ENCODE assay signal across 23 cellular contexts in genomic region chr12:49797452-49797782, GRCh38. TPM values are rescaled to one million over a fixed set of nuclear protein-coding genes. Genes with fewer than 3 reads are reported as not detected.
DNase-seq lines count a peak whose midpoint lies in the region; ATAC-seq and TF ChIP-seq lines count a peak whose summit lies in the region.
"Had no signal": no experiment of that assay in that cellular context is flagged by ENCODE, and none has a peak within 500 bp of the region (broad histone marks: within the 10 kb centered on the region; RNA-seq: fewer than 3 reads in every experiment).

No MANE protein-coding gene starts in this region.

- CTCF ChIA-PET in naive thymus-derived CD4-positive, alpha-beta T cell (lab: Charles Lee), result no interaction called here

- TF ChIP-seq EP300 in upper lobe of left lung (IDR thresholded peaks at IDR 0.05), result no peak

- ATAC-seq in Right ventricle myocardium inferior, result no peak
- no peak for ATAC-seq in Right ventricle myocardium superior (ENCODE audit: poor library complexity)
- peak; percentile 49 for ATAC-seq in naive thymus-derived CD4-positive, alpha-beta T cell
- no peak for ATAC-seq in upper lobe of left lung (ENCODE audit: low FRiP score in 2 of 2)
- ATAC-seq in HG03196 (IDR thresholded peaks at IDR 0.05; ENCODE audit: unreplicated experiment), result no peak
- no peak for ATAC-seq in psoas muscle
- ATAC-seq: K562, SK-N-SH treated with all-trans-retinoic acid at 6 μM for 48 hours had no signal

- POLR2A ChIA-PET in naive thymus-derived CD4-positive, alpha-beta T cell (lab: Charles Lee), result no interaction called here

- TF ChIP-seq CTCF in upper lobe of left lung (IDR thresholded peaks at IDR 0.05), result no peak
- TF ChIP-seq CTCF in psoas muscle (IDR thresholded peaks at IDR 0.05), result no peak

- intact Hi-C loops in Right ventricle myocardium inferior (cut with DNase I) (no loop called here), Right ventricle myocardium superior (cut with DNase I) (no loop called here), psoas muscle (cut with DNase I) (no loop called here)
- intact Hi-C loops in naive thymus-derived CD4-positive, alpha-beta T cell (cut with micrococcal nuclease), result no loop called here

- TF ChIP-seq POLR2A in upper lobe of left lung (IDR thresholded peaks at IDR 0.05), result no peak

- H3K27ac Mint-ChIP-seq in naive thymus-derived CD4-positive, alpha-beta T cell, result no peak overlapping the region
- H3K27ac Mint-ChIP-seq: B cell had no signal

- 60 to 74% methylated on average over 2 of the region's 2 CpGs for WGBS in upper lobe of left lung, 2 donors
- 67 to 76% (median 76%) methylated on average over 2 of the region's 2 CpGs for WGBS in psoas muscle, 3 donors

- peaks cover 0 to 19% (median 0%) of the 10 kb centered on the region in 5 donors for H3K36me3 Mint-ChIP-seq in naive thymus-derived CD4-positive, alpha-beta T cell

- no peak overlapping the region for H3K4me3 ChIP-seq in SJSA1
- no peak overlapping the region for H3K4me3 ChIP-seq in naive thymus-derived CD4-positive, alpha-beta T cell (ENCODE audit: low read length)
- H3K4me3 ChIP-seq in upper lobe of left lung, result no peak overlapping the region
- no peak overlapping the region for H3K4me3 ChIP-seq in psoas muscle
- H3K4me3 ChIP-seq: K562 had no signal

- no peaks in the 10 kb centered on the region for H3K9me3 Mint-ChIP-seq in naive thymus-derived CD4-positive, alpha-beta T cell

- H3K4me1 Mint-ChIP-seq in naive thymus-derived CD4-positive, alpha-beta T cell, result peaks cover 0 to 1% (median 0%) of the 10 kb centered on the region in 7 donors
- H3K4me1 Mint-ChIP-seq: B cell had no signal

- no peaks in the 10 kb centered on the region for H3K27me3 Mint-ChIP-seq in naive thymus-derived CD4-positive, alpha-beta T cell
- H3K27me3 Mint-ChIP-seq: B cell had no signal

- DNase-seq in Right ventricle myocardium inferior (ENCODE audit: missing footprints) (peak; percentile 50), Right ventricle myocardium superior (no peak), SJSA1 (ENCODE audit: low read depth in 1 of 2, low spot score in 2 of 2) (no peak), upper lobe of left lung (peak in 1 of 2 donors; percentile 51), psoas muscle (no peak), cortex of kidney (lab: John Stamatoyannopoulos, UW) (no peak)
- DNase-seq in naive thymus-derived CD4-positive, alpha-beta T cell, result no peak
- DNase-seq: Calu3, DMS79 treated with DMSO at 0.1 percent for 48 hours, GF-D8, Kasumi-1, MV-4-11, NCI-H1105 treated with DMSO at 0.1 percent for 48 hours, NCI-H2029, NCI-H526 treated with DMSO at 0.1 percent for 48 hours, RPMI8226, SIG-M5 had no signal

- peak overlapping the region; percentile 80 for H3K27ac ChIP-seq in SJSA1
- no peak overlapping the region for H3K27ac ChIP-seq in naive thymus-derived CD4-positive, alpha-beta T cell (ENCODE audit: low read depth, low read length)
- peak overlapping the region in 3 of 4 donors; percentile 10 to 78 (median 61) for H3K27ac ChIP-seq in upper lobe of left lung
- H3K27ac ChIP-seq in psoas muscle, result no peak overlapping the region
- H3K27ac ChIP-seq: 22Rv1, C4-2B had no signal

- peaks cover 95% of the 10 kb centered on the region for H3K36me3 ChIP-seq in SJSA1
- peaks cover 0 to 50% (median 0%) of the 10 kb centered on the region in 3 experiments for H3K36me3 ChIP-seq in naive thymus-derived CD4-positive, alpha-beta T cell (ENCODE audit: control insufficient read depth in 2 of 3, insufficient read depth in 3 of 3, low read length in 3 of 3)
- H3K36me3 ChIP-seq in upper lobe of left lung, result peaks cover 0 to 79% (median 67%) of the 10 kb centered on the region in 4 donors
- peaks cover 6 to 69% of the 10 kb centered on the region in 2 donors for H3K36me3 ChIP-seq in psoas muscle (ENCODE audit: insufficient read depth in 1 of 2, low read depth in 1 of 2)

- H3K4me3 Mint-ChIP-seq in naive thymus-derived CD4-positive, alpha-beta T cell, result no peak overlapping the region
- H3K4me3 Mint-ChIP-seq: B cell had no signal

- H3K27me3 ChIP-seq in SJSA1 (replicated peaks) (no peaks in the 10 kb centered on the region), upper lobe of left lung (no peaks in the 10 kb centered on the region), psoas muscle (ENCODE audit: insufficient read depth in 3 of 3, low read length in 2 of 3) (no peaks in the 10 kb centered on the region)
- H3K27me3 ChIP-seq in naive thymus-derived CD4-positive, alpha-beta T cell (ENCODE audit: control insufficient read depth in 2 of 2, insufficient read depth in 2 of 2, low read length in 2 of 2), result no peaks in the 10 kb centered on the region

- H3K9me3 ChIP-seq in SJSA1 (replicated peaks), result no peaks in the 10 kb centered on the region
- H3K9me3 ChIP-seq in naive thymus-derived CD4-positive, alpha-beta T cell (ENCODE audit: control insufficient read depth in 2 of 3, low read length in 3 of 3), result no peaks in the 10 kb centered on the region
- H3K9me3 ChIP-seq in upper lobe of left lung, result no peaks in the 10 kb centered on the region
- no peaks in the 10 kb centered on the region for H3K9me3 ChIP-seq in psoas muscle

- H3K4me1 ChIP-seq in SJSA1 (replicated peaks) (peaks cover 43% of the 10 kb centered on the region), upper lobe of left lung (no peaks in the 10 kb centered on the region), psoas muscle (peaks cover 14% of the 10 kb centered on the region)
- no peaks in the 10 kb centered on the region for H3K4me1 ChIP-seq in naive thymus-derived CD4-positive, alpha-beta T cell (ENCODE audit: control insufficient read depth in 2 of 2, insufficient read depth in 2 of 2, low read length in 2 of 2)

RNA-seq across cellular contexts. Expression of gene NCKAP5L, which starts 30.8 kb away (rescaled TPM):
- 32.7 TPM for total RNA-seq in Right ventricle myocardium inferior
- 29.0 TPM for total RNA-seq in Right ventricle myocardium superior
- 35.7 and 43.5 TPM in 2 replicates for total RNA-seq in SJSA1 (2014; rRNA removed; shearing (Covaris generic))
- 10 to 100 TPM in 4 of 5 experiments, 1 to 10 TPM in 1; 4.3 to 27.5 (median 12.0) TPM for total RNA-seq in naive thymus-derived CD4-positive, alpha-beta T cell
- 1 to 10 TPM; 1.8 to 5.4 TPM for polyA plus RNA-seq in naive thymus-derived CD4-positive, alpha-beta T cell
- total RNA-seq in upper lobe of left lung, result 10 to 100 TPM; 21.1 to 58.9 (median 30.8) TPM
- total RNA-seq in psoas muscle, result 10 to 100 TPM; 11.7 to 16.5 (median 12.8) TPM
- 1 to 10 TPM; 6.8 to 7.8 (median 7.1) TPM for polyA plus RNA-seq in psoas muscle

RNA-seq across cellular contexts. Expression of gene BCDIN3D, which starts 45.5 kb away (rescaled TPM):
- total RNA-seq in Right ventricle myocardium inferior, result 2.6 TPM
- total RNA-seq in Right ventricle myocardium superior, result 2.4 TPM
- total RNA-seq in SJSA1 (2014; rRNA removed; shearing (Covaris generic)), result 0.60 and 4.3 TPM in 2 replicates
- total RNA-seq in naive thymus-derived CD4-positive, alpha-beta T cell, result 10 to 100 TPM in 2 of 5 experiments, 1 to 10 TPM in 3; 3.7 to 17.4 (median 6.8) TPM
- polyA plus RNA-seq in naive thymus-derived CD4-positive, alpha-beta T cell, result 1 to 10 TPM; 4.8 to 7.4 TPM
- 1 to 10 TPM in 5 of 6 donors, under 1 TPM in 1; 0.44 to 4.9 (median 4.2) TPM for total RNA-seq in upper lobe of left lung
- 1 to 10 TPM; 1.6 to 3.5 (median 3.3) TPM for total RNA-seq in psoas muscle
- 1 to 10 TPM; 1.8 to 9.0 (median 3.1) TPM for polyA plus RNA-seq in psoas muscle

RNA-seq across cellular contexts. Expression of gene TMBIM6, which starts 56.1 kb away (rescaled TPM):
- total RNA-seq in Right ventricle myocardium inferior, result 275 TPM
- total RNA-seq in Right ventricle myocardium superior, result 233 TPM
- 417 and 432 TPM in 2 replicates for total RNA-seq in SJSA1 (2014; rRNA removed; shearing (Covaris generic))
- 100 to 1,000 TPM; 307 to 432 (median 381) TPM for total RNA-seq in naive thymus-derived CD4-positive, alpha-beta T cell
- polyA plus RNA-seq in naive thymus-derived CD4-positive, alpha-beta T cell, result 100 to 1,000 TPM; 835 to 916 TPM
- total RNA-seq in upper lobe of left lung, result 100 to 1,000 TPM; 185 to 831 (median 594) TPM
- 100 to 1,000 TPM; 171 to 256 (median 241) TPM for total RNA-seq in psoas muscle
- 100 to 1,000 TPM; 164 to 317 (median 250) TPM for polyA plus RNA-seq in psoas muscle

Comparison
In these comparisons a context has a peak if more than half of its experiments do, and no peak if none do; other contexts are left out.
1. H3K27ac ChIP-seq: peak in SJSA1 (single experiment) and upper lobe of left lung (3 of 4); none in naive thymus-derived CD4-positive, alpha-beta T cell (single experiment) and psoas muscle (single experiment).